ENCODE assay signal across 1 cellular context in the genomic region with DNA sequence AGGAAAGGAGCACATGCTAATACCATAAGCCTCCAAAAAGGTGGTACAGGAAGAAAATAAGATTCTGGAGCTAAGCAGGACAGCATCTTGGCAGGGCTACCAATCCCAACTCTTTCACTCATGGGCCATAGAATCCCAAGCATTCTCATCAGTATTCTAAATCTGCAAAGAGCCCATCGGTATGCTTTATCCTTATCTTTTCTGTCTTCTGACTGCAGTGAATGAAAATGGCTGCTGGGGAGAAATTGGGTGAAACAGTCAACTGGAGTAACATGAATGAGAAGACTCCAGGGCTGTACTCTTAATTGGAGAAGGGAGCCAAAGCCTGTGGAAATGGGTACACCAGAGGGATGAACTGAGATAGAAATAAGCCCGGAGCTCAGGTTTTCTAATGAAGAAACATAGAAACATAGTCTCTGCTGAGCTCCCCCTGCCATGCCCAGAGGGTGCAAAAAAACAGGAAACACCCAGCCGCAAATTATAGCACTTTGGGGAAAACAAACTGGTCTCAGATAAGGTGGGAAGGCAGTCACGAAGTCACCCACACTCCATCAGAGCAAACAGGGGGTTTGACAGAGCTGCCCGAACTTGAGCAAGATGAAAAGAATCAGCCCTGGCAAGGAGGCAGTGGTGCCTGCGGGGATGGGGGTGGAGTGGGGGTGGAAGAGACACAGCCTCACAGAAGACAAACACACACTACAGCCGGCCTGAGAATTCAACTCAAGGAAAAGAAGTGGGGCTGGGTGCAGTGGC.
TF ChIP-seq lines count a peak whose summit lies in the region.

No MANE protein-coding gene starts in this region.

TF ChIP-seq in IMR-90, 13 proteins besides CTCF, POLR2A, EP300 and RAD21 (continued from another document):
- no peak for TF ChIP-seq BHLHE40 (IDR thresholded peaks at IDR 0.05; ENCODE audit: low read depth, low read length)
